19 cellular contexts compared by ENCODE assay signal in genomic region chr13:87570669-87571068, GRCh38.
DNase-seq lines count a peak whose midpoint lies in the region; ATAC-seq and TF ChIP-seq lines count a peak whose summit lies in the region.
"Had no signal": no experiment of that assay in that cellular context is flagged by ENCODE, and none has a peak within 500 bp of the region (broad histone marks: within the 10 kb centered on the region; RNA-seq: fewer than 3 reads in every experiment).

No MANE protein-coding gene starts in this region.

- WGBS in mesenchymal stem cell, result 40% methylated on average over 2 of the region's 2 CpGs
- WGBS in ovary, 3 donors, result 57 to 74% (median 64%) methylated on average over 2 of the region's 2 CpGs

- H3K9me3 Mint-ChIP-seq in GM23338, result no peaks in the 10 kb centered on the region
- no peaks in the 10 kb centered on the region for H3K9me3 Mint-ChIP-seq in WTC11
- H3K9me3 Mint-ChIP-seq: H9 had no signal

- intact Hi-C loops in left lung (cut with DNase I) (no loop called here), ovary (cut with DNase I) (no loop called here)

- H3K9me3 ChIP-seq in mesenchymal stem cell (ENCODE audit: control insufficient read depth, low read length) (no peaks in the 10 kb centered on the region), left lung (peaks cover 0 to 8% of the 10 kb centered on the region in 2 donors), ovary (no peaks in the 10 kb centered on the region)
- H3K9me3 ChIP-seq: BLaER1, Caco-2 had no signal

- H3K36me3 Mint-ChIP-seq in GM23338 (ENCODE audit: low read depth) (no peaks in the 10 kb centered on the region), WTC11 (no peaks in the 10 kb centered on the region)
- H3K36me3 Mint-ChIP-seq: CD4-positive, CD25-positive, alpha-beta regulatory T cell; CD8-positive, alpha-beta T cell had no signal

- peak; percentile 70 for ATAC-seq in GM23338
- peak; percentile 41 for ATAC-seq in WTC11
- no peak for ATAC-seq in left lung
- ATAC-seq: CD8-positive, alpha-beta T cell; HCT116 had no signal

- H3K9ac ChIP-seq in mesenchymal stem cell (ENCODE audit: low read length), result no peak overlapping the region
- H3K9ac ChIP-seq: BLaER1 had no signal

- POLR2A ChIA-PET in WTC11 (lab: Charles Lee), result no interaction called here

- no peaks in the 10 kb centered on the region for H3K27me3 ChIP-seq in GM23338 (ENCODE audit: insufficient read depth)
- H3K27me3 ChIP-seq in mesenchymal stem cell (ENCODE audit: control insufficient read depth in 1 of 2, insufficient read depth in 1 of 2, low read length in 2 of 2), result no peaks in the 10 kb centered on the region
- H3K27me3 ChIP-seq in left lung, result no peaks in the 10 kb centered on the region
- no peaks in the 10 kb centered on the region for H3K27me3 ChIP-seq in ovary
- H3K27me3 ChIP-seq: BLaER1 had no signal

- TF ChIP-seq EP300 in ovary (IDR thresholded peaks at IDR 0.05), result no peak

- H3K4ac ChIP-seq in mesenchymal stem cell (ENCODE audit: low read depth in 1 of 2, low read length in 2 of 2), result no peak overlapping the region

- no peak for TF ChIP-seq CTCF in GM23338 (conservative IDR thresholded peaks at IDR 0.05; ENCODE audit: low read depth in 2 of 2)
- TF ChIP-seq CTCF in WTC11 (IDR thresholded peaks at IDR 0.05), result no peak
- no peak for TF ChIP-seq CTCF in left lung (IDR thresholded peaks at IDR 0.05)
- no peak for TF ChIP-seq CTCF in ovary (IDR thresholded peaks at IDR 0.05)

- no peak overlapping the region for H4K8ac ChIP-seq in mesenchymal stem cell (ENCODE audit: low read length)

- H3K14ac ChIP-seq in mesenchymal stem cell (ENCODE audit: low read length in 2 of 2), result no peak overlapping the region

- peak; percentile 41 for DNase-seq in GM23338 (ENCODE audit: low spot score)
- no peak for DNase-seq in WTC11 (ENCODE audit: low spot score)
- DNase-seq in iPS-NIHi11 (ENCODE audit: low spot score), result peak; percentile 5
- no peak for DNase-seq in mesenchymal stem cell
- DNase-seq in left lung, result no peak
- no peak for DNase-seq in ovary
- DNase-seq: Caco-2; CD4-positive, CD25-positive, alpha-beta regulatory T cell; CD8-positive, alpha-beta T cell; DMS153; DND-41; GOT3; H9 had no signal

- H3K9me2 ChIP-seq in GM23338 (ENCODE audit: insufficient read depth), result no peaks in the 10 kb centered on the region

- no peaks in the 10 kb centered on the region for H4K20me1 ChIP-seq in GM23338 (replicated peaks; ENCODE audit: insufficient read depth)
- H4K20me1 ChIP-seq: BLaER1 had no signal

- no peaks in the 10 kb centered on the region for H3K27me3 Mint-ChIP-seq in GM23338 (ENCODE audit: insufficient read depth, low read depth, poor library complexity)
- H3K27me3 Mint-ChIP-seq in WTC11 (ENCODE audit: low read depth), result no peaks in the 10 kb centered on the region; the same call in 1 of the 2 replicates
- H3K27me3 Mint-ChIP-seq: B cell; CD4-positive, CD25-positive, alpha-beta regulatory T cell had no signal

- H2BK5ac ChIP-seq in mesenchymal stem cell (ENCODE audit: low read depth, low read length, poor library complexity, severe bottlenecking), result no peak overlapping the region

- no peak for TF ChIP-seq POLR2A in ovary (IDR thresholded peaks at IDR 0.05)

- no peak overlapping the region for H3K18ac ChIP-seq in mesenchymal stem cell (ENCODE audit: low read depth in 1 of 2, low read length in 2 of 2)

- H2AFZ ChIP-seq in GM23338 (no peak overlapping the region), mesenchymal stem cell (ENCODE audit: low read depth, low read length) (no peak overlapping the region)

- H3K27ac Mint-ChIP-seq in GM23338 (no peak overlapping the region), WTC11 (no peak overlapping the region)
- H3K27ac Mint-ChIP-seq: B cell; CD4-positive, CD25-positive, alpha-beta regulatory T cell; CD8-positive, alpha-beta T cell; H9 had no signal

- no peaks in the 10 kb centered on the region for H3K79me2 ChIP-seq in GM23338 (replicated peaks; ENCODE audit: insufficient read depth)

- no peak overlapping the region for H2BK120ac ChIP-seq in mesenchymal stem cell (ENCODE audit: low read depth, low read length)

- H3K27ac ChIP-seq in GM23338 (ENCODE audit: low read depth), result no peak overlapping the region
- no peak overlapping the region for H3K27ac ChIP-seq in mesenchymal stem cell (ENCODE audit: low read length, poor library complexity, severe bottlenecking)
- H3K27ac ChIP-seq in left lung, result no peak overlapping the region
- H3K27ac ChIP-seq in ovary, result no peak overlapping the region
- H3K27ac ChIP-seq: 22Rv1, BLaER1, C4-2B had no signal

- no peak overlapping the region for H2BK12ac ChIP-seq in mesenchymal stem cell (ENCODE audit: low read length in 2 of 2)

- CTCF ChIA-PET in WTC11 (lab: Charles Lee), result no interaction called here

- no peak overlapping the region for H2BK15ac ChIP-seq in mesenchymal stem cell (ENCODE audit: low read depth, poor library complexity, severe bottlenecking)

- H3K4me3 Mint-ChIP-seq in GM23338 (no peak overlapping the region), WTC11 (no peak overlapping the region)
- H3K4me3 Mint-ChIP-seq: B cell; CD4-positive, CD25-positive, alpha-beta regulatory T cell; CD8-positive, alpha-beta T cell; H9 had no signal

- H3K23ac ChIP-seq in mesenchymal stem cell (ENCODE audit: low read length in 2 of 2), result no peak overlapping the region

- H3K4me3 ChIP-seq in GM23338, result no peak overlapping the region
- H3K4me3 ChIP-seq in mesenchymal stem cell (ENCODE audit: insufficient read depth in 1 of 2, low read depth in 1 of 2, low read length in 2 of 2), result no peak overlapping the region
- no peak overlapping the region for H3K4me3 ChIP-seq in left lung
- H3K4me3 ChIP-seq in ovary, result no peak overlapping the region
- H3K4me3 ChIP-seq: BLaER1, GM12878 had no signal

- H3K4me1 Mint-ChIP-seq in GM23338 (no peaks in the 10 kb centered on the region), WTC11 (no peaks in the 10 kb centered on the region)
- H3K4me1 Mint-ChIP-seq: B cell; CD4-positive, CD25-positive, alpha-beta regulatory T cell had no signal

- H3K4me2 ChIP-seq in GM23338 (no peak overlapping the region), mesenchymal stem cell (ENCODE audit: low read length, poor library complexity, severe bottlenecking) (no peak overlapping the region)
- H3K4me2 ChIP-seq: BLaER1 had no signal

- no peaks in the 10 kb centered on the region for H3K36me3 ChIP-seq in GM23338 (ENCODE audit: insufficient read depth)
- H3K36me3 ChIP-seq in mesenchymal stem cell (ENCODE audit: control insufficient read depth in 1 of 2, insufficient read depth in 2 of 2, low read depth in 1 of 2, low read length in 2 of 2), result no peaks in the 10 kb centered on the region
- H3K36me3 ChIP-seq in left lung, result no peaks in the 10 kb centered on the region
- H3K36me3 ChIP-seq in ovary, result no peaks in the 10 kb centered on the region
- H3K36me3 ChIP-seq: BLaER1 had no signal

- H4K91ac ChIP-seq in mesenchymal stem cell (ENCODE audit: low read length), result no peak overlapping the region

- no peaks in the 10 kb centered on the region for H3K79me1 ChIP-seq in mesenchymal stem cell (replicated peaks; ENCODE audit: low read length, poor library complexity, severe bottlenecking)

- no peak overlapping the region for H2AK5ac ChIP-seq in mesenchymal stem cell (ENCODE audit: low read length, severe bottlenecking)

- no peaks in the 10 kb centered on the region for H3F3A ChIP-seq in GM23338 (replicated peaks; ENCODE audit: low read depth)

- H3K4me1 ChIP-seq in GM23338 (ENCODE audit: insufficient read depth) (no peaks in the 10 kb centered on the region), mesenchymal stem cell (ENCODE audit: control insufficient read depth, insufficient read depth, low read depth, low read length) (no peaks in the 10 kb centered on the region), left lung (no peaks in the 10 kb centered on the region), ovary (ENCODE audit: insufficient read depth) (no peaks in the 10 kb centered on the region)
- H3K4me1 ChIP-seq: BLaER1, Caco-2 had no signal

TF ChIP-seq in GM23338, 12 proteins besides CTCF, POLR2A, EP300 and RAD21 (continues in another document):
- no peak for TF ChIP-seq EZH2 (IDR thresholded peaks at IDR 0.05; ENCODE audit: low read depth, unreplicated experiment)
- no peak for TF ChIP-seq STAT1 (IDR thresholded peaks at IDR 0.05; ENCODE audit: unreplicated experiment)
- TF ChIP-seq EZH2phosphoT487 (IDR thresholded peaks at IDR 0.05; ENCODE audit: unreplicated experiment), result no peak

TF ChIP-seq in WTC11, 78 proteins besides CTCF, POLR2A, EP300 and RAD21 (continues in another document):
- TF ChIP-seq MYBL2 (CRISPR knock-in tag; IDR thresholded peaks at IDR 0.05), result no peak
- TF ChIP-seq NR1H2 (CRISPR knock-in tag; IDR thresholded peaks at IDR 0.05), result no peak
- TF ChIP-seq TEAD4 (CRISPR knock-in tag; IDR thresholded peaks at IDR 0.05), result no peak
- TF ChIP-seq TP53 (CRISPR knock-in tag; IDR thresholded peaks at IDR 0.05), result no peak
- TF ChIP-seq GTF2I (CRISPR knock-in tag; conservative IDR thresholded peaks at IDR 0.05), result no peak
- TF ChIP-seq CDX4 (CRISPR knock-in tag; IDR thresholded peaks at IDR 0.05; ENCODE audit: borderline replicate concordance), result no peak
- no peak for TF ChIP-seq ZNF281 (CRISPR knock-in tag; IDR thresholded peaks at IDR 0.05)

Comparison
In these comparisons a context has a peak if more than half of its experiments do, and no peak if none do; other contexts are left out.
1. DNase-seq: peak in GM23338 (single experiment) and iPS-NIHi11 (single experiment); none in WTC11 (single experiment), mesenchymal stem cell (single experiment), left lung (0 of 2) and ovary (0 of 5).